16 cellular contexts compared by ENCODE assay signal in genomic region chrX:43003204-43003565, GRCh38.
DNase-seq lines count a peak whose midpoint lies in the region; ATAC-seq, FAIRE-seq and TF ChIP-seq lines count a peak whose summit lies in the region.
"Had no signal": no experiment of that assay in that cellular context is flagged by ENCODE, and none has a peak within 500 bp of the region (broad histone marks: within the 10 kb centered on the region; RNA-seq: fewer than 3 reads in every experiment).

No MANE protein-coding gene starts in this region.

- H3F3A ChIP-seq in smooth muscle cell (ENCODE audit: low read depth), result no peaks in the 10 kb centered on the region

- peak; percentile 54 for FAIRE-seq in pancreas (lab: Jason Lieb, UNC)

- WGBS in pancreas, 2 donors, result 95 to 96% methylated on average over 3 of the region's 3 CpGs
- 93% methylated on average over 3 of the region's 3 CpGs for WGBS in smooth muscle cell (ENCODE audit: low lambda C conversion rate)

- H3K36me3 ChIP-seq in pancreas (no peaks in the 10 kb centered on the region), smooth muscle cell (ENCODE audit: low read depth) (no peaks in the 10 kb centered on the region)
- H3K36me3 ChIP-seq: BLaER1 treated with 17β-estradiol and CSF1 and Interleukin-3, amounts not matched to agents 10 nM and 100 nM; spleen; thoracic aorta had no signal

- no peaks in the 10 kb centered on the region for H4K20me1 ChIP-seq in smooth muscle cell (ENCODE audit: low read depth)
- H4K20me1 ChIP-seq: BLaER1 treated with 17β-estradiol and CSF1 and Interleukin-3, amounts not matched to agents 10 nM and 100 nM had no signal

- ATAC-seq in GM19035 (IDR thresholded peaks at IDR 0.05; ENCODE audit: unreplicated experiment), result peak; percentile 25
- peak; percentile 17 for ATAC-seq in GM21786 (IDR thresholded peaks at IDR 0.05; ENCODE audit: unreplicated experiment)
- peak; percentile 27 for ATAC-seq in HG03135 (IDR thresholded peaks at IDR 0.05; ENCODE audit: unreplicated experiment)
- no peak for ATAC-seq in pancreas
- ATAC-seq in foreskin keratinocyte, result no peak
- ATAC-seq: activated CD4-positive, CD25-positive, alpha-beta regulatory T cell treated with anti-CD3 and anti-CD28 coated beads, Interleukin-2, amount 50 U/mL, for 24 hours; T-cell had no signal

- intact Hi-C loops in pancreas (cut with DNase I), result no loop called here

- no peaks in the 10 kb centered on the region for H3K27me3 ChIP-seq in pancreas
- no peaks in the 10 kb centered on the region for H3K27me3 ChIP-seq in foreskin keratinocyte
- no peaks in the 10 kb centered on the region for H3K27me3 ChIP-seq in smooth muscle cell (ENCODE audit: low read depth)
- H3K27me3 ChIP-seq: spleen had no signal

- H3K9ac ChIP-seq in smooth muscle cell (ENCODE audit: low read depth), result no peak overlapping the region
- H3K9ac ChIP-seq: BLaER1 treated with 17β-estradiol and CSF1 and Interleukin-3, amounts not matched to agents 10 nM and 100 nM had no signal

- H3K27ac ChIP-seq in pancreas (no peak overlapping the region), foreskin keratinocyte (no peak overlapping the region), smooth muscle cell (ENCODE audit: low read depth) (no peak overlapping the region)
- H3K27ac ChIP-seq: BLaER1 treated with 17β-estradiol and CSF1 and Interleukin-3, amounts not matched to agents 10 nM and 100 nM; coronary artery; thoracic aorta had no signal

- TF ChIP-seq CTCF in pancreas (IDR thresholded peaks at IDR 0.05) (no peak), foreskin keratinocyte (conservative IDR thresholded peaks at IDR 0.05) (no peak), smooth muscle cell (IDR thresholded peaks at IDR 0.05; ENCODE audit: borderline replicate concordance, insufficient read depth, poor library complexity, severe bottlenecking) (no peak)

- no peak for DNase-seq in pancreas
- no peak for DNase-seq in foreskin keratinocyte
- no peak for DNase-seq in smooth muscle cell (lab: John Stamatoyannopoulos, UW; ENCODE audit: unreplicated experiment)
- no peak for DNase-seq in NCI-H187 treated with DMSO at 0.1 percent for 48 hours (lab: John Stamatoyannopoulos, UW)
- no peak for DNase-seq in UCSD-AML1 (lab: John Stamatoyannopoulos, UW; ENCODE audit: unreplicated experiment)
- DNase-seq: activated T-cell treated with anti-CD3 and anti-CD28 coated beads for 4 hours, EL, spleen, T-cell had no signal

- H3K4me3 ChIP-seq in pancreas (no peak overlapping the region), smooth muscle cell (no peak overlapping the region)
- H3K4me3 ChIP-seq: BLaER1 treated with 17β-estradiol and CSF1 and Interleukin-3, amounts not matched to agents 10 nM and 100 nM; coronary artery; spleen; thoracic aorta had no signal

- H2AFZ ChIP-seq in smooth muscle cell (ENCODE audit: low read depth), result no peak overlapping the region

- H3K4me1 ChIP-seq in pancreas (no peaks in the 10 kb centered on the region), foreskin keratinocyte (no peaks in the 10 kb centered on the region), smooth muscle cell (ENCODE audit: low read depth) (peaks cover 4% of the 10 kb centered on the region)

- no peak overlapping the region for H3K4me2 ChIP-seq in smooth muscle cell
- H3K4me2 ChIP-seq: BLaER1 treated with 17β-estradiol and CSF1 and Interleukin-3, amounts not matched to agents 10 nM and 100 nM had no signal

- H3K9me3 ChIP-seq in pancreas (no peaks in the 10 kb centered on the region), smooth muscle cell (replicated peaks; ENCODE audit: low read depth) (no peaks in the 10 kb centered on the region)
- H3K9me3 ChIP-seq: BLaER1 treated with 17β-estradiol and CSF1 and Interleukin-3, amounts not matched to agents 10 nM and 100 nM; spleen; thoracic aorta had no signal

- H3K79me2 ChIP-seq in smooth muscle cell (ENCODE audit: low read depth), result no peaks in the 10 kb centered on the region

Comparison
In these comparisons a context has a peak if more than half of its experiments do, and no peak if none do; other contexts are left out.
1. ATAC-seq: peak in GM19035 (single experiment), GM21786 (single experiment) and HG03135 (single experiment); none in pancreas (0 of 4) and foreskin keratinocyte (single experiment).